In the genomic region with DNA sequence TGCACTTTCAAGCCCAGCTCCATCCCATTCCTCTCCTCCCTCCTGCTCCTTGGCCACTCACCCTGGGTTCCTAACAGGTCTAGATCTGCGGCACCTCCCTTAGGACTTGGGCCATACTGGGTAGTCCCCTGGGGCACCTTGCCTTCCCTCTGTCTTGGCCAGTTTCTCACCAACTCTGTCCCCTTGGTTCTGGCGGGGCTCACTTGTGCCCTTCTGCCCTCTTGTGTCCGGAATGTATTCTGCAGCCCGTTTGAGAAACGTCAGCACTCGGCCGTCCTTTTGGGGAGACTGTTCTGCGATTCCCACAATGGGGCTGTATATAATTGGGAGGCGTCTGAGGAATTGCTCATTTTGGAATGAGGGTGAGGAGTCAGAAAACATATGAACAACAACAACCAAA, we compare ENCODE assay signal across 9 cellular contexts.
DNase-seq lines count a peak whose midpoint lies in the region; ATAC-seq and TF ChIP-seq lines count a peak whose summit lies in the region.
"Had no signal": no experiment of that assay in that cellular context is flagged by ENCODE, and none has a peak within 500 bp of the region (broad histone marks: within the 10 kb centered on the region; RNA-seq: fewer than 3 reads in every experiment).

No MANE protein-coding gene starts in this region.

- no peak overlapping the region for H3K27ac ChIP-seq in transverse colon
- H3K27ac ChIP-seq: SJSA1 had no signal

- ATAC-seq in GM19395 (IDR thresholded peaks at IDR 0.05; ENCODE audit: unreplicated experiment), result no peak
- ATAC-seq in effector memory CD8-positive, alpha-beta T cell (replicated peaks), result no peak

- DNase-seq in ELF-1 (ENCODE audit: low read depth, low spot score) (peak; percentile 66), amniotic epithelial cell (ENCODE audit: low read depth) (peak; percentile 1), iris pigment epithelial cell (ENCODE audit: low read depth) (peak; percentile 30), transverse colon (peak; percentile 17), GOT3 (lab: John Stamatoyannopoulos, UW) (no peak)
- DNase-seq in effector memory CD8-positive, alpha-beta T cell, result no peak

- WGBS in transverse colon (ENCODE audit: low coverage in 1 of 2), 2 donors, result 19% methylated on average over 5 to 9 of the region's 9 CpGs

- TF ChIP-seq CTCF in transverse colon (IDR thresholded peaks at IDR 0.05), result peak; percentile 49 to 60 (median 51)

- no peak for TF ChIP-seq EP300 in Ishikawa (IDR thresholded peaks at IDR 0.05; ENCODE audit: borderline replicate concordance)
- no peak for TF ChIP-seq EP300 in transverse colon (IDR thresholded peaks at IDR 0.05; ENCODE audit: low read depth)

- no peaks in the 10 kb centered on the region for H3K36me3 Mint-ChIP-seq in effector memory CD8-positive, alpha-beta T cell (ENCODE audit: insufficient read depth)

- no peaks in the 10 kb centered on the region for H3K9me3 ChIP-seq in transverse colon
- H3K9me3 ChIP-seq: SJSA1 had no signal

- in situ Hi-C loops in transverse colon (cut with MboI; ENCODE audit: low pct_ligation_motif_present in 1 of 4, low pct_unique_long_range_greater_than_20kb in 1 of 4, low sequenced_read_pairs in 3 of 4), result loop anchor here (25.0 kb wide), 2 partner anchors 527 to 1102 kb away; a partner anchor contains a TSS

- H3K4me3 Mint-ChIP-seq in effector memory CD8-positive, alpha-beta T cell, result no peak overlapping the region

- peaks cover 41 to 68% of the 10 kb centered on the region in 2 donors for H3K27me3 Mint-ChIP-seq in effector memory CD8-positive, alpha-beta T cell

- H3K27ac Mint-ChIP-seq in effector memory CD8-positive, alpha-beta T cell, result no peak overlapping the region

- no peak for TF ChIP-seq POLR2A in transverse colon (IDR thresholded peaks at IDR 0.05)

- no peak overlapping the region for H3K4me3 ChIP-seq in transverse colon
- H3K4me3 ChIP-seq: SJSA1 had no signal

- H3K4me1 Mint-ChIP-seq in effector memory CD8-positive, alpha-beta T cell (ENCODE audit: low read depth in 2 of 2), result peaks cover 4 to 6% of the 10 kb centered on the region in 2 donors

- H3K36me3 ChIP-seq in transverse colon, result no peaks in the 10 kb centered on the region
- H3K36me3 ChIP-seq: SJSA1 had no signal

- H3K4me1 ChIP-seq in transverse colon, result no peaks in the 10 kb centered on the region
- H3K4me1 ChIP-seq: SJSA1 had no signal

- intact Hi-C loops in transverse colon (cut with DNase I; ENCODE audit: low total_unique reads), result loop anchor here (10.0 kb wide), 2 partner anchors 530 to 1110 kb away; a partner anchor contains a TSS

- peaks cover 12% of the 10 kb centered on the region for H3K27me3 ChIP-seq in transverse colon
- H3K27me3 ChIP-seq: SJSA1 had no signal

- no peaks in the 10 kb centered on the region for H3K9me3 Mint-ChIP-seq in effector memory CD8-positive, alpha-beta T cell

- TF ChIP-seq RAD21 in Ishikawa (IDR thresholded peaks at IDR 0.05; ENCODE audit: low read depth), result no peak

TF ChIP-seq in Ishikawa, 13 proteins besides CTCF, POLR2A, EP300 and RAD21:
- TF ChIP-seq CEBPB (IDR thresholded peaks at IDR 0.05), result no peak
- peak; percentile 95 for TF ChIP-seq TEAD4 (IDR thresholded peaks at IDR 0.05)

Comparison
In these comparisons a context has a peak if more than half of its experiments do, and no peak if none do; other contexts are left out.
1. DNase-seq: peak in ELF-1 (single experiment), amniotic epithelial cell (single experiment), iris pigment epithelial cell (single experiment) and transverse colon (single experiment); none in GOT3 (single experiment) and effector memory CD8-positive, alpha-beta T cell (0 of 3).